Comparison of ENCODE assay signal across 12 cellular contexts in the genomic region with DNA sequence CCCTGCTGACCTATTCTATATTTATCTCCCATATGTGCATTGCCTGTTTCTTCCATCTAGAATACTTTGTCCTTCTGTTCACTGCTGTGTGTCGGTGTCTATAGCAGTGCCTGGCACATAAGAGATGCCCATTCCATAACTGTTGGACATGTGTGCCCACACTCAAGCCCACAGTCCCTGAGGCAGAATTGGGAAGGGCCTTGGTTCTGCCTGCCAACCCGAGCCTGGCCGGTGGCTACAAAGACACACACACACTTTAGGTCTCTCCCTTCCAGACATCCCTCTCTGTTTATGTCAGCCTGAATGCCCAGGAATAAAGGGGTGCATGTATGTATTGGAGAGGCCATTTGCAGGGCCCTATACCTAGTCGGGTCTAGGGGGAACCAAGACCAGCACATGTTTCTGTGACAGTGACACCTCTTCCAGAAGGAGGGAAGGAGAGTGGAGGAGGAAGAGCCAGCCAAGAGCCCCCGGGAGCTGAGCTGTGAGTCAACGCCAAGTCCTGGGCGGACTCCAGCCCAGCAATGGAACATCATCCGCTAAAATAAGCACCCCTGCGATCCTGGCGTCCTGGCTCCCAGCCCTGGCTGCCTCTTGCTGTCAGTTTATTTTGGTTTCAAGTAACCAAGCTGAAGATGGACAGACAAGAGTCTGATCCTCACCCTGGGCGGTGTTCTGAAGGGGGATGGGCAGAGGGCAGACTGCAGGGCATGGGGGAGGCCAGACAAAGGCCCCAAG. TPM values are rescaled to one million over a fixed set of nuclear protein-coding genes. Genes with fewer than 3 reads are reported as not detected.
A peak's percentile ranks its signal among the peaks of the same experiment; 100 is the strongest.
DNase-seq lines count a peak whose midpoint lies in the region; ATAC-seq and TF ChIP-seq lines count a peak whose summit lies in the region.
"Had no signal": no experiment of that assay in that cellular context is flagged by ENCODE, and none has a peak within 500 bp of the region (broad histone marks: within the 10 kb centered on the region; RNA-seq: fewer than 3 reads in every experiment).

No MANE protein-coding gene starts in this region.

- no peak for ATAC-seq in stimulated activated naive B cell treated with anti-CD40 and anti-IgM and Interleukin-4, amounts not matched to agents 10 μg/mL and 1 μg/mL and 100 μg/mL, for 72 hours (replicated peaks)

- POLR2A ChIA-PET in OCI-LY7 (lab: Charles Lee), result no interaction called here

- TF ChIP-seq CTCF in left ventricle myocardium inferior (IDR thresholded peaks at IDR 0.05; ENCODE audit: borderline replicate concordance) (no peak), OCI-LY7 (conservative IDR thresholded peaks at IDR 0.05; ENCODE audit: low read length) (no peak)

- peaks cover 7 to 11% of the 10 kb centered on the region in 2 donors for H3K9me3 Mint-ChIP-seq in stimulated activated naive B cell treated with anti-CD40 and anti-IgM and Interleukin-4, amounts not matched to agents 10 μg/mL and 1 μg/mL and 100 μg/mL, for 72 hours

- H3K36me3 ChIP-seq in MG63 (no peaks in the 10 kb centered on the region), left ventricle myocardium inferior (no peaks in the 10 kb centered on the region), OCI-LY7 (ENCODE audit: insufficient read depth, low read length) (no peaks in the 10 kb centered on the region; the same call in 1 of the 2 replicates)
- H3K36me3 ChIP-seq: brain microvascular endothelial cell had no signal

- peaks cover 80% of the 10 kb centered on the region for H3K4me1 ChIP-seq in left ventricle myocardium inferior
- H3K4me1 ChIP-seq in OCI-LY7 (ENCODE audit: insufficient read depth, low read length, poor library complexity, severe bottlenecking), result peaks cover 43% of the 10 kb centered on the region

- peak; percentile 87 for DNase-seq in MG63
- DNase-seq in left ventricle myocardium inferior, result peak; percentile 85
- no peak for DNase-seq in stimulated activated naive B cell treated with anti-CD40 and anti-IgM and Interleukin-4, amounts not matched to agents 10 μg/mL and 1 μg/mL and 100 μg/mL, for 72 hours
- no peak for DNase-seq in NOMO-1 treated with DMSO at 0.1 percent for 48 hours (lab: John Stamatoyannopoulos, UW; ENCODE audit: unreplicated experiment)
- DNase-seq in NCI-H2171 treated with DMSO at 0.1 percent for 48 hours (lab: John Stamatoyannopoulos, UW), result no peak
- DNase-seq in OCI-LY7 (ENCODE audit: low spot score), result no peak
- DNase-seq: activated CD4-positive, CD25-positive, alpha-beta regulatory T cell treated with anti-CD3 and anti-CD28 coated beads, Interleukin-2, amount 50 U/mL, for 72 hours; brain microvascular endothelial cell; mesenchymal stem cell; small intestine had no signal

- H3K9me2 ChIP-seq in OCI-LY7 (ENCODE audit: insufficient read depth, low read length), result no peaks in the 10 kb centered on the region

- H3K4me2 ChIP-seq in OCI-LY7 (ENCODE audit: low read length), result no peak overlapping the region

- H3K27me3 Mint-ChIP-seq in stimulated activated naive B cell treated with anti-CD40 and anti-IgM and Interleukin-4, amounts not matched to agents 10 μg/mL and 1 μg/mL and 100 μg/mL, for 72 hours, result peaks cover 49 to 63% of the 10 kb centered on the region in 2 donors

- H3K27ac ChIP-seq in angular gyrus (ENCODE audit: low read depth, low read length), result peak overlapping the region; percentile 67
- H3K27ac ChIP-seq in left ventricle myocardium inferior (replicated peaks), result peak overlapping the region; percentile 89
- H3K27ac ChIP-seq in OCI-LY7 (ENCODE audit: low read depth, low read length, poor library complexity, severe bottlenecking), result no peak overlapping the region
- H3K27ac ChIP-seq: brain microvascular endothelial cell had no signal

- H3K36me3 Mint-ChIP-seq in stimulated activated naive B cell treated with anti-CD40 and anti-IgM and Interleukin-4, amounts not matched to agents 10 μg/mL and 1 μg/mL and 100 μg/mL, for 72 hours, result peaks cover 15 to 16% of the 10 kb centered on the region in 2 donors

- intact Hi-C loops in left ventricle myocardium inferior (cut with micrococcal nuclease) (no loop called here), OCI-LY7 (cut with micrococcal nuclease; ENCODE audit: unreplicated experiment) (no loop called here)

- no peak overlapping the region for H3K4me3 ChIP-seq in MG63
- no peak overlapping the region for H3K4me3 ChIP-seq in left ventricle myocardium inferior
- H3K4me3 ChIP-seq in OCI-LY7 (ENCODE audit: low read depth, low read length, poor library complexity, severe bottlenecking), result no peak overlapping the region

- H3K9me3 ChIP-seq in MG63 (no peaks in the 10 kb centered on the region), left ventricle myocardium inferior (replicated peaks) (no peaks in the 10 kb centered on the region), OCI-LY7 (ENCODE audit: low read length) (no peaks in the 10 kb centered on the region)

- H3K4me1 Mint-ChIP-seq in stimulated activated naive B cell treated with anti-CD40 and anti-IgM and Interleukin-4, amounts not matched to agents 10 μg/mL and 1 μg/mL and 100 μg/mL, for 72 hours, result peaks cover 27 to 59% of the 10 kb centered on the region in 2 donors

- peak overlapping the region; percentile 20 for H3K27ac Mint-ChIP-seq in stimulated activated naive B cell treated with anti-CD40 and anti-IgM and Interleukin-4, amounts not matched to agents 10 μg/mL and 1 μg/mL and 100 μg/mL, for 72 hours

- H4K20me1 ChIP-seq in OCI-LY7 (ENCODE audit: insufficient read depth, low read length), result no peaks in the 10 kb centered on the region

- no TSS peak for BruUV-seq in OCI-LY7 (replicated peaks; lab: Mats Ljungman, UMichigan)

- peak overlapping the region in 1 of 2 donors; percentile 30 for H3K4me3 Mint-ChIP-seq in stimulated activated naive B cell treated with anti-CD40 and anti-IgM and Interleukin-4, amounts not matched to agents 10 μg/mL and 1 μg/mL and 100 μg/mL, for 72 hours

- no peak overlapping the region for H2AFZ ChIP-seq in OCI-LY7 (ENCODE audit: low read length)

- CTCF ChIA-PET in OCI-LY7 (lab: Charles Lee; ENCODE audit: unreplicated experiment), result no interaction called here

- H3K79me2 ChIP-seq in OCI-LY7 (ENCODE audit: insufficient read depth, low read depth, low read length), result no peaks in the 10 kb centered on the region

- H3K27me3 ChIP-seq in MG63, result no peaks in the 10 kb centered on the region
- no peaks in the 10 kb centered on the region for H3K27me3 ChIP-seq in left ventricle myocardium inferior (ENCODE audit: low read depth)

RNA-seq across cellular contexts. Expression of gene ASB2, which starts 4.3 kb away (rescaled TPM):
- not detected in 2 replicates for total RNA-seq in MG63 (2014; rRNA removed; shearing (Covaris generic); ENCODE audit: low replicate concordance)
- total RNA-seq in left ventricle myocardium inferior (251 TPM), OCI-LY7 (2022) (16.1 and 23.6 TPM in 2 replicates)
- total RNA-seq in OCI-LY7 (2014; rRNA removed; shearing (Covaris generic)), result 15.0 and 21.7 TPM in 2 replicates

RNA-seq across cellular contexts. Expression of gene CCDC197, which starts 16.5 kb away (rescaled TPM):
- total RNA-seq in MG63 (2014; rRNA removed; shearing (Covaris generic); ENCODE audit: low replicate concordance), result not detected in 2 replicates
- total RNA-seq in left ventricle myocardium inferior (1.2 TPM), OCI-LY7 (2022) (not detected in 2 replicates)
- not detected in 2 replicates for total RNA-seq in OCI-LY7 (2014; rRNA removed; shearing (Covaris generic))
- total RNA-seq: glomerular endothelial cell had no signal

RNA-seq across cellular contexts. Expression of gene OTUB2, which starts 45.5 kb away (rescaled TPM):
- total RNA-seq in MG63 (2014; rRNA removed; shearing (Covaris generic); ENCODE audit: low replicate concordance), result 0.63 and 1.2 TPM in 2 replicates
- total RNA-seq in left ventricle myocardium inferior (0.27 TPM), OCI-LY7 (2022) (0.48 and 0.84 TPM in 2 replicates)
- total RNA-seq in OCI-LY7 (2014; rRNA removed; shearing (Covaris generic)), result 0.28 and 0.44 TPM in 2 replicates

RNA-seq across cellular contexts. Expression of gene FAM181A, which starts 53.5 kb away (rescaled TPM):
- not detected in 2 replicates for total RNA-seq in MG63 (2014; rRNA removed; shearing (Covaris generic); ENCODE audit: low replicate concordance)
- not detected for total RNA-seq in left ventricle myocardium inferior
- total RNA-seq in OCI-LY7 (2014; rRNA removed; shearing (Covaris generic)), result not detected in 2 replicates
- not detected in 2 replicates for total RNA-seq in OCI-LY7 (2022)
- total RNA-seq: glomerular endothelial cell had no signal

Comparison
In these comparisons a context has a peak if more than half of its experiments do, and no peak if none do; other contexts are left out.
1. DNase-seq: peak in MG63 (single experiment) and left ventricle myocardium inferior (single experiment); none in stimulated activated naive B cell treated with anti-CD40 and anti-IgM and Interleukin-4, amounts not matched to agents 10 μg/mL and 1 μg/mL and 100 μg/mL, for 72 hours (single experiment), NOMO-1 treated with DMSO at 0.1 percent for 48 hours (single experiment), NCI-H2171 treated with DMSO at 0.1 percent for 48 hours (single experiment) and OCI-LY7 (single experiment).
2. RNA of gene ASB2, which starts 4.3 kb away (total RNA-seq): 251 TPM in left ventricle myocardium inferior (single experiment) and 15.0 to 23.6 TPM in OCI-LY7; not detected in MG63; every median in the first group is over 10 times any median in the second.